Comparison of ENCODE assay signal across 13 cellular contexts in the genomic region with DNA sequence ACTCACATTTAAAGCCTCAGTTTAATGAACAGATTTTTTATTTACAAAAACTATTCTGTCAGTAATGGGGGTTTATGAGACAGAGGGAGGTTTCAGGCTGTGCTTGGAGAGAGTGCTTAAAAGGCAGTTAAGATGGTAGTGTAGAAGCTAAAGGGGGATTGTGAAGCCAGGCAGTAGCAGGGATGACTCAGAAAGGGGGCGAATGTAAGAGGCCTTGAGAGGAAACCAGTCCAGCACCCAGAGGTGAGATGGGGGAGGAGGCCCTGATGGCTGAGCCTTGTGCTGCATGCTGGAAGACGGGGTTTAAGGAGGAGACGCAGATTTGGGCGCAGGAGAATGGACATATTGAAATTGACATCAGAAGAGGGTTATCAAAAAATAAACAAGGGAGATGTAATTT. TPM values are rescaled to one million over a fixed set of nuclear protein-coding genes. Genes with fewer than 3 reads are reported as not detected.
A peak's percentile ranks its signal among the peaks of the same experiment; 100 is the strongest.
DNase-seq lines count a peak whose midpoint lies in the region; ATAC-seq, FAIRE-seq and TF ChIP-seq lines count a peak whose summit lies in the region.
"Had no signal": no experiment of that assay in that cellular context is flagged by ENCODE, and none has a peak within 500 bp of the region (broad histone marks: within the 10 kb centered on the region; RNA-seq: fewer than 3 reads in every experiment).

No MANE protein-coding gene starts in this region.

- H3K56ac ChIP-seq in IMR-90 (ENCODE audit: extremely low read depth, insufficient read depth, low read length) = no peak overlapping the region

- peaks cover 6% of the 10 kb centered on the region for H3K36me3 Mint-ChIP-seq in natural killer cell treated with Interleukin-12 subunit alpha and Interleukin-12 subunit beta and Interleukin-15 and Interleukin-18, amount 100 ng/mL, for 72 hours
- H3K36me3 Mint-ChIP-seq: CD8-positive, alpha-beta memory T cell had no signal

- DNase-seq in GM23248 (peak; percentile 8), IMR-90 (peak; percentile 40), K562 (ENCODE audit: extremely low read depth in 1 of 4, low spot score in 3 of 4) (peak in 2 of 4 experiments; percentile 38 to 47), OCI-M1 (lab: John Stamatoyannopoulos, UW) (no peak), T-helper 1 cell (no peak), NCI-H2029 (lab: John Stamatoyannopoulos, UW) (no peak)
- DNase-seq in natural killer cell treated with Interleukin-12 subunit alpha and Interleukin-12 subunit beta and Interleukin-15 and Interleukin-18, amount 100 ng/mL, for 72 hours (ENCODE audit: low spot score) = peak; percentile 76
- DNase-seq: activated CD4-positive, alpha-beta T cell treated with anti-CD3 and anti-CD28 coated beads, Interleukin-2, amount 50 U/mL, for 4 hours; amygdala; CD8-positive, alpha-beta memory T cell; thyroid gland had no signal

- TF ChIP-seq POLR2A in IMR-90 (IDR thresholded peaks at IDR 0.05; ENCODE audit: low read depth, low read length) (no peak), K562 (conservative IDR thresholded peaks at IDR 0.05) (no peak)

- H3K79me1 ChIP-seq in IMR-90 (ENCODE audit: low read depth in 1 of 2, low read length in 2 of 2) = no peaks in the 10 kb centered on the region

- no peak overlapping the region for H2BK20ac ChIP-seq in IMR-90 (ENCODE audit: low read depth, low read length)

- no peak overlapping the region for H3K4ac ChIP-seq in IMR-90 (ENCODE audit: low read depth, low read length)

- H2BK120ac ChIP-seq in IMR-90 (ENCODE audit: low read depth, low read length) = no peak overlapping the region

- H2AK5ac ChIP-seq in IMR-90 (ENCODE audit: low read depth, low read length) = no peak overlapping the region

- dilution Hi-C loops in IMR-90 (cut with HindIII; ENCODE audit: low sequenced_read_pairs, unreplicated experiment) = no loop called here

- H3K4me1 ChIP-seq in GM23248 (ENCODE audit: insufficient read depth) (no peaks in the 10 kb centered on the region), IMR-90 (ENCODE audit: control insufficient read depth, insufficient read depth, low read length) (peaks cover 3% of the 10 kb centered on the region), K562 (replicated peaks in 1 of 2; ENCODE audit: control insufficient read depth in 2 of 2, insufficient read depth in 2 of 2, low read length in 2 of 2) (peaks cover 5 to 6% of the 10 kb centered on the region in 2 experiments; a peak in 4 of 5 replicates)
- H3K4me1 ChIP-seq: thyroid gland had no signal

- BruUV-seq in IMR-90 (replicated peaks; lab: Mats Ljungman, UMichigan) (no TSS peak), K562 (replicated peaks; lab: Mats Ljungman, UMichigan) (no TSS peak)

- no peak overlapping the region for H2BK5ac ChIP-seq in IMR-90 (ENCODE audit: low read depth, low read length, poor library complexity, severe bottlenecking)

- no peak overlapping the region for H3K18ac ChIP-seq in IMR-90 (ENCODE audit: low read depth, low read length)

- H3K9me2 ChIP-seq in GM23248 (ENCODE audit: insufficient read depth) = no peaks in the 10 kb centered on the region

- no peak for TF ChIP-seq EP300 in K562 (IDR thresholded peaks at IDR 0.05; ENCODE audit: low read length)

- ATAC-seq in IMR-90 (ENCODE audit: low read depth) (no peak), K562 (peak; percentile 11; the same call in 1 of the 3 replicates), GM21367 (IDR thresholded peaks at IDR 0.05; ENCODE audit: unreplicated experiment) (no peak)
- peak; percentile 96 to 98 for ATAC-seq in natural killer cell treated with Interleukin-12 subunit alpha and Interleukin-12 subunit beta and Interleukin-15 and Interleukin-18, amount 100 ng/mL, for 72 hours

- peaks cover 3% of the 10 kb centered on the region for H3K9me3 Mint-ChIP-seq in natural killer cell treated with Interleukin-12 subunit alpha and Interleukin-12 subunit beta and Interleukin-15 and Interleukin-18, amount 100 ng/mL, for 72 hours
- H3K9me3 Mint-ChIP-seq: CD8-positive, alpha-beta memory T cell; dendritic cell treated with granulocyte-macrophage colony-stimulating factor and Interleukin-4, amounts not matched to agents 40 ng/mL and 50 ng/mL, for 4 days had no signal

- H2AFZ ChIP-seq in GM23248 (no peak overlapping the region), IMR-90 (replicated peaks; ENCODE audit: low read length, poor library complexity) (no peak overlapping the region), K562 (ENCODE audit: low read depth, low read length) (peak overlapping the region; percentile 55; the same call in 1 of the 2 replicates)

- peak overlapping the region; percentile 68 to 90 for H3K27ac Mint-ChIP-seq in natural killer cell treated with Interleukin-12 subunit alpha and Interleukin-12 subunit beta and Interleukin-15 and Interleukin-18, amount 100 ng/mL, for 72 hours
- H3K27ac Mint-ChIP-seq: dendritic cell treated with granulocyte-macrophage colony-stimulating factor and Interleukin-4, amounts not matched to agents 40 ng/mL and 50 ng/mL, for 4 days had no signal

- H4K20me1 ChIP-seq in GM23248 (ENCODE audit: insufficient read depth) (no peaks in the 10 kb centered on the region), IMR-90 (ENCODE audit: insufficient read depth, low read length) (no peaks in the 10 kb centered on the region), K562 (replicated peaks; ENCODE audit: control insufficient read depth, insufficient read depth, low read length) (no peaks in the 10 kb centered on the region)

- no peaks in the 10 kb centered on the region for H3K27me3 Mint-ChIP-seq in natural killer cell treated with Interleukin-12 subunit alpha and Interleukin-12 subunit beta and Interleukin-15 and Interleukin-18, amount 100 ng/mL, for 72 hours
- H3K27me3 Mint-ChIP-seq: CD8-positive, alpha-beta memory T cell had no signal

- WGBS in GM23248 (ENCODE audit: low coverage in 1 of 2, low lambda C conversion rate in 2 of 2, missing lambda C conversion rate in 2 of 2), 2 experiments = 86 to 87% methylated on average over 4 of the region's 4 CpGs
- 0% methylated on average over 1 of the region's 4 CpGs; no CpG with 5 or more reads in 1 of the 2 experiments for WGBS in IMR-90 (ENCODE audit: extremely low coverage in 2 of 2, insufficient read length in 1 of 2), 2 experiments
- 55% methylated on average over 4 of the region's 4 CpGs for WGBS in K562 (ENCODE audit: insufficient coverage, low coverage, missing lambda C conversion rate)

- H3K79me2 ChIP-seq in GM23248 (ENCODE audit: insufficient read depth) (no peaks in the 10 kb centered on the region), K562 (ENCODE audit: control insufficient read depth, insufficient read depth, low read length) (no peaks in the 10 kb centered on the region)

- peaks cover 40 to 48% of the 10 kb centered on the region in 2 donors for H3K4me1 Mint-ChIP-seq in natural killer cell treated with Interleukin-12 subunit alpha and Interleukin-12 subunit beta and Interleukin-15 and Interleukin-18, amount 100 ng/mL, for 72 hours (ENCODE audit: low read depth in 2 of 2)

- H3K4me3 Mint-ChIP-seq in natural killer cell treated with Interleukin-12 subunit alpha and Interleukin-12 subunit beta and Interleukin-15 and Interleukin-18, amount 100 ng/mL, for 72 hours = peak overlapping the region; percentile 63
- H3K4me3 Mint-ChIP-seq: CD8-positive, alpha-beta memory T cell; dendritic cell treated with granulocyte-macrophage colony-stimulating factor and Interleukin-4, amounts not matched to agents 40 ng/mL and 50 ng/mL, for 4 days had no signal

- no peaks in the 10 kb centered on the region for H3F3A ChIP-seq in GM23248 (ENCODE audit: insufficient read depth)

- POLR2A ChIA-PET in IMR-90 (lab: Charles Lee; ENCODE audit: unreplicated experiment) (no interaction called here), K562 (lab: Yijun Ruan, JAX) (interaction anchor here (0.6 kb wide), 1 partner anchor 71 kb away, joined by 3 read pairs; no protein-coding TSS in a partner anchor)

- H2AK9ac ChIP-seq in IMR-90 (replicated peaks; ENCODE audit: low read depth, low read length, poor library complexity) = no peak overlapping the region

- H3K9me3 ChIP-seq in GM23248 (ENCODE audit: low read depth) (no peaks in the 10 kb centered on the region), IMR-90 (ENCODE audit: control insufficient read depth, insufficient read depth, low read length) (no peaks in the 10 kb centered on the region), K562 (replicated peaks; ENCODE audit: control insufficient read depth, insufficient read depth, low read depth, low read length) (no peaks in the 10 kb centered on the region)
- H3K9me3 ChIP-seq: thyroid gland had no signal

- H4K91ac ChIP-seq in IMR-90 (ENCODE audit: insufficient read depth, low read depth, low read length) = no peak overlapping the region

- no peak for TF ChIP-seq RAD21 in IMR-90 (IDR thresholded peaks at IDR 0.05; ENCODE audit: low read length)
- TF ChIP-seq RAD21 in K562 (CRISPR knock-in tag; conservative IDR thresholded peaks at IDR 0.05 in 1 of 2, IDR thresholded peaks at IDR 0.05 in 1 of 2) = no peak

- H3K9me1 ChIP-seq in IMR-90 (ENCODE audit: insufficient read depth, low read length) (peaks cover 6% of the 10 kb centered on the region), K562 (ENCODE audit: control insufficient read depth, insufficient read depth, low read length) (no peaks in the 10 kb centered on the region)

- H3K4me2 ChIP-seq in GM23248 (ENCODE audit: unreplicated experiment) (no peak overlapping the region), IMR-90 (ENCODE audit: low read depth, low read length) (no peak overlapping the region), K562 (ENCODE audit: insufficient read depth, low read length) (no peak overlapping the region)

- no peak overlapping the region for H2BK15ac ChIP-seq in IMR-90 (ENCODE audit: low read depth, low read length)

- H3K4me3 ChIP-seq in GM23248 = no peak overlapping the region
- H3K4me3 ChIP-seq in IMR-90 (ENCODE audit: insufficient read depth, low read depth, low read length) = no peak overlapping the region
- no peak overlapping the region for H3K4me3 ChIP-seq in K562
- H3K4me3 ChIP-seq: thyroid gland had no signal

- H3K27ac ChIP-seq in GM23248 = no peak overlapping the region
- no peak overlapping the region for H3K27ac ChIP-seq in IMR-90 (ENCODE audit: insufficient read depth, low read length)
- H3K27ac ChIP-seq in K562 (ENCODE audit: extremely low read depth, low read depth, low read length) = no peak overlapping the region
- H3K27ac ChIP-seq: thyroid gland had no signal

- intact Hi-C loops in IMR-90 (cut with micrococcal nuclease) = no loop called here
- intact Hi-C loops in K562 (cut with micrococcal nuclease) = loop anchor here (5.0 kb wide), 2 partner anchors 117 to 172 kb away; no protein-coding TSS in a partner anchor

- no peak overlapping the region for H4K8ac ChIP-seq in IMR-90 (ENCODE audit: low read depth in 2 of 2, low read length in 2 of 2)

- in situ Hi-C loops in GM23248 (cut with MboI) = no loop called here
- in situ Hi-C loops in IMR-90 (cut with MboI; ENCODE audit: low sequenced_read_pairs) = no loop called here
- in situ Hi-C loops in K562 (cut with MboI) = no loop called here

- no peak overlapping the region for H3K9ac ChIP-seq in GM23248
- no peak overlapping the region for H3K9ac ChIP-seq in IMR-90 (ENCODE audit: low read depth, low read length)
- no peak overlapping the region for H3K9ac ChIP-seq in K562 (ENCODE audit: insufficient read depth in 1 of 2, low read depth in 2 of 2, low read length in 2 of 2)

- no peak overlapping the region for H3K23ac ChIP-seq in IMR-90 (ENCODE audit: low read depth, low read length)

- H3K14ac ChIP-seq in IMR-90 (replicated peaks; ENCODE audit: low read depth, low read length) = no peak overlapping the region

- H3K27me3 ChIP-seq in GM23248 (replicated peaks; ENCODE audit: insufficient read depth) (no peaks in the 10 kb centered on the region), IMR-90 (ENCODE audit: control insufficient read depth, insufficient read depth, low read length) (no peaks in the 10 kb centered on the region; the same call in 1 of the 2 replicates), K562 (ENCODE audit: control insufficient read depth in 2 of 2, insufficient read depth in 2 of 2, low read length in 2 of 2) (no peaks in the 10 kb centered on the region)
- H3K27me3 ChIP-seq: thyroid gland had no signal

- FAIRE-seq in K562 (lab: Jason Lieb, UNC) = no peak

- no peak for TF ChIP-seq CTCF in IMR-90 (conservative IDR thresholded peaks at IDR 0.05; ENCODE audit: low read depth, low read length)
- no peak for TF ChIP-seq CTCF in K562 (IDR thresholded peaks at IDR 0.05 in 2 of 3, conservative IDR thresholded peaks at IDR 0.05 in 1 of 3; ENCODE audit: insufficient read depth in 2 of 3, low read depth in 1 of 3, low read length in 3 of 3)

- no peak overlapping the region for H4K5ac ChIP-seq in IMR-90 (ENCODE audit: low read depth, low read length)

- H3K36me3 ChIP-seq in GM23248 (ENCODE audit: low read depth) (no peaks in the 10 kb centered on the region), IMR-90 (ENCODE audit: control insufficient read depth, insufficient read depth, low read length) (no peaks in the 10 kb centered on the region), K562 (ENCODE audit: control insufficient read depth, insufficient read depth, low read length) (no peaks in the 10 kb centered on the region)
- H3K36me3 ChIP-seq: thyroid gland had no signal

- CTCF ChIA-PET in IMR-90 (lab: Yijun Ruan, JAX) (no interaction called here), K562 (lab: Yijun Ruan, JAX; ENCODE audit: low intra/inter-chr PET ratio) (interaction anchor here (2.6 kb wide), 1 partner anchor 118 kb away, joined by 13 read pairs; no protein-coding TSS in a partner anchor)

RNA-seq across cellular contexts. Expression of a gene that starts 6.6 kb away (rescaled TPM):
- total RNA-seq in GM23248 (2014; rRNA removed; shearing (Covaris generic)) = 1.1 and 2.4 TPM in 2 replicates
- polyA plus RNA-seq in GM23248 (2016; fragmentation: Nextera tagmentation; extraction: Ambion mirVana) (0.91 and 1.1 TPM in 2 replicates), IMR-90 (2012; rRNA removed) (2.2 and 2.3 TPM in 2 replicates), K562 (2011; rRNA removed) (72.3 and 136 TPM in 2 replicates), K562 (2014; fragmentation: Illumina TruSeq; extraction: Trizol) (34.6 and 40.3 TPM in 2 replicates), K562 (2014; fragmentation: Nextera tagmentation; extraction: Ambion mirVana) (10 to 100 TPM; 12.1 to 20.0 TPM), K562 (2014; rRNA removed) (26.6 and 32.2 TPM in 2 replicates)
- total RNA-seq in IMR-90 (2012; rRNA removed) (2.3 and 2.5 TPM in 2 replicates), K562 (2014; rRNA removed) (18.8 and 18.9 TPM in 2 replicates), K562 (2014; rRNA removed; fragmentation: Illumina TruSeq; extraction: Trizol) (30.7 and 37.5 TPM in 2 replicates), K562 (2015; rRNA removed; fragmentation: Illumina TruSeq; extraction: Trizol) (18.4 and 21.5 TPM in 2 replicates), K562 (2021) (31.7 and 37.0 TPM in 2 replicates)
- 1.1 and 1.5 TPM in 2 replicates for polyA plus RNA-seq in IMR-90 (2012; cell fraction: cytosol; rRNA removed)
- polyA plus RNA-seq in IMR-90 (2012; cell fraction: nucleus; rRNA removed; ENCODE audit: low replicate concordance) = 1.1 and 3.5 TPM in 2 replicates
- total RNA-seq in K562 (2011; cell fraction: chromatin; rRNA removed; ENCODE audit: low replicate concordance) = 38.5 and 40.9 TPM in 2 replicates
- 25.5 and 30.9 TPM in 2 replicates for total RNA-seq in K562 (2011; cell fraction: nucleolus; rRNA removed)
- 39.8 and 60.8 TPM in 2 replicates for total RNA-seq in K562 (2011; cell fraction: nucleoplasm; rRNA removed)
- polyA plus RNA-seq in K562 (2011; cell fraction: cytosol; rRNA removed) = 68.2 and 93.0 TPM in 2 replicates
- polyA plus RNA-seq in K562 (2011; cell fraction: nucleus; rRNA removed) = 24.3 and 46.3 TPM in 2 replicates
- polyA plus RNA-seq in K562 (2012) = 21.2 and 35.3 TPM in 2 replicates
- 75.4 and 149 TPM in 2 replicates for polyA minus RNA-seq in K562 (2011; rRNA and poly(A)+ RNA removed)
- 34.9 and 85.8 TPM in 2 replicates for polyA minus RNA-seq in K562 (2011; cell fraction: cytosol; rRNA and poly(A)+ RNA removed)
- polyA minus RNA-seq in K562 (2011; cell fraction: nucleus; rRNA and poly(A)+ RNA removed) = 14.3 and 16.3 TPM in 2 replicates
- 100 to 1,000 TPM in 1 of 2 donors, 10 to 100 TPM in 1; 59.0 to 159 TPM for total RNA-seq in natural killer cell treated with Interleukin-12 subunit alpha and Interleukin-12 subunit beta and Interleukin-15 and Interleukin-18, amount 100 ng/mL, for 72 hours

Comparison
In these comparisons a context has a peak if more than half of its experiments do, and no peak if none do; other contexts are left out.
1. DNase-seq: peak in GM23248 (single experiment), IMR-90 (single experiment) and natural killer cell treated with Interleukin-12 subunit alpha and Interleukin-12 subunit beta and Interleukin-15 and Interleukin-18, amount 100 ng/mL, for 72 hours (single experiment); none in OCI-M1 (single experiment), T-helper 1 cell (0 of 5) and NCI-H2029 (single experiment).
2. ATAC-seq: peak in K562 (single experiment) and natural killer cell treated with Interleukin-12 subunit alpha and Interleukin-12 subunit beta and Interleukin-15 and Interleukin-18, amount 100 ng/mL, for 72 hours (2 of 2); none in IMR-90 (single experiment) and GM21367 (single experiment).